Comparison of ENCODE assay signal across 8 cellular contexts in the genomic region with DNA sequence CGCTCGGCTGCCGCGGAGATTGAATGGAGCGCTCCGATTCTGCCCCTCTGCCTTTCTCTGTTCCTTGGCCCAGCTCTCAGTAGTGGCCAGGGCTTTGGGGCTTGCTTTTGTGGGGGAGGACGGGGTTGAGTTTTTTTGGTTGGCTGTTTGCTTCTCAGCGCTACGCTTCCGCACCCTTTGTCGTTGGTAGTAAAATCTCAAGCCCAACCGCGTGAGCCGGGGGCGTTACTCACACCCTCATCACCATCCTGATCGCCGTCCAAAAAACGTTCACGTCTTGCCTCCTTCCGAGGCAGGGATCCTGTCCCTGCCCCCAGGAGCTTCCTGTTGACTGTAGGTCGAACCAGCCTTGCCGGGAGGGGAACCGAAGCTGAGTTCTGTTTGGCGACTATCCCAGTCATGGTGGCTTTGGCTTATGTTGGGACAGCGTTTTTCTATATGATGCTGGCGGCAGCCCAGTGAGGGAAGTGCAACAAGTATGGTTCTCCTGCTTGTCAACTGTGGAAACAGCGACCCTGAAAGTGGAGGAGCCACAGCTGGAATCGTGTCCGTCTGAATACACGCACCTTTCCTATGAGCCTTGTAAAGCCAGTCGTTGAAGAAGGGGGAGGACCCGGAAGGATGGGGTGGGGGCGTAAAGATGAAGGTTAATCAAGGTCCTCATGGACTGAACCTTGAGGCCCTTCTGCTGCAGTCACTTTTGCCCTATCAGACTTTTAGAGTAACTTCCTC. TPM values are rescaled to one million over a fixed set of nuclear protein-coding genes. Genes with fewer than 3 reads are reported as not detected.
DNase-seq lines count a peak whose midpoint lies in the region; ATAC-seq and TF ChIP-seq lines count a peak whose summit lies in the region.

No MANE protein-coding gene starts in this region.

- ATAC-seq in GM18505 (IDR thresholded peaks at IDR 0.05; ENCODE audit: unreplicated experiment) (peak; percentile 34), HG03064 (IDR thresholded peaks at IDR 0.05; ENCODE audit: low read depth, unreplicated experiment) (peak; percentile 25)

- H3K27ac ChIP-seq in 22Rv1, result peak overlapping the region; percentile 87
- peak overlapping the region; percentile 82 for H3K27ac ChIP-seq in muscle layer of duodenum (ENCODE audit: low read length)

- H3K27me3 ChIP-seq in muscle layer of duodenum (ENCODE audit: low read depth, low read length), result no peaks in the 10 kb centered on the region

- H3K36me3 ChIP-seq in muscle layer of duodenum (ENCODE audit: control insufficient read depth in 1 of 2, insufficient read depth in 2 of 2, low read length in 2 of 2), result no peaks in the 10 kb centered on the region

- H3K9me3 ChIP-seq in muscle layer of duodenum (ENCODE audit: control insufficient read depth in 1 of 2, low read length in 2 of 2), result no peaks in the 10 kb centered on the region

- H3K4me3 ChIP-seq in epithelial cell of proximal tubule (ENCODE audit: low read depth, low read length), result peak overlapping the region; percentile 98
- peak overlapping the region; percentile 90 to 92 for H3K4me3 ChIP-seq in muscle layer of duodenum (ENCODE audit: low read depth in 1 of 2, low read length in 2 of 2)

- no peak for TF ChIP-seq POLR2A in GM18505 (IDR thresholded peaks at IDR 0.05; ENCODE audit: borderline replicate concordance, extremely low read depth, insufficient read depth, insufficient read length)

- DNase-seq in NOMO-1 treated with DMSO at 0.1 percent for 48 hours (lab: John Stamatoyannopoulos, UW; ENCODE audit: unreplicated experiment), result peak; percentile 61
- peak; percentile 65 for DNase-seq in activated CD8-positive, alpha-beta memory T cell treated with anti-CD3 and anti-CD28 coated beads, Interleukin-2, amount 50 U/mL, for 4 hours
- no peak for DNase-seq in epithelial cell of proximal tubule (ENCODE audit: low read depth)
- DNase-seq in stimulated activated CD8-positive, alpha-beta memory T cell treated with anti-CD3 and anti-CD28 coated beads, Interleukin-7, amount 100 ng/mL, for 4 hours (ENCODE audit: low read depth in 2 of 2), result peak; percentile 65 to 82

- TF ChIP-seq CTCF in 22Rv1 (IDR thresholded peaks at IDR 0.05), result no peak
- TF ChIP-seq CTCF in epithelial cell of proximal tubule (conservative IDR thresholded peaks at IDR 0.05; ENCODE audit: low read depth, low read length), result no peak

- H3K4me1 ChIP-seq in muscle layer of duodenum (ENCODE audit: control insufficient read depth in 1 of 2, insufficient read depth in 2 of 2, low read length in 2 of 2), result peaks cover 0 to 13% of the 10 kb centered on the region in 2 donors

RNA-seq across cellular contexts. Expression of gene YES1, which starts 0.8 kb away (rescaled TPM):
- 109 and 130 TPM in 2 replicates for total RNA-seq in epithelial cell of proximal tubule
